Comparison of ENCODE assay signal across 10 cellular contexts in genomic region chr2:213934560-213934959, GRCh38.
A peak's percentile ranks its signal among the peaks of the same experiment; 100 is the strongest.
DNase-seq lines count a peak whose midpoint lies in the region; ATAC-seq and TF ChIP-seq lines count a peak whose summit lies in the region.
"Had no signal": no experiment of that assay in that cellular context is flagged by ENCODE, and none has a peak within 500 bp of the region (broad histone marks: within the 10 kb centered on the region; RNA-seq: fewer than 3 reads in every experiment).

No MANE protein-coding gene starts in this region.

- BruUV-seq in Caco-2 (replicated peaks; lab: Mats Ljungman, UMichigan) = no TSS peak

- H3K27ac ChIP-seq in SJCRH30 = no peak overlapping the region
- H3K27ac ChIP-seq in liver (ENCODE audit: low read depth in 1 of 2, low read length in 2 of 2) = no peak overlapping the region
- H3K27ac ChIP-seq: SJSA1 had no signal

- peak in 1 of 2 experiments; percentile 14 for DNase-seq in Caco-2
- DNase-seq in SJCRH30 = peak; percentile 6 to 46
- DNase-seq in activated effector memory CD4-positive, alpha-beta T cell treated with anti-CD3 and anti-CD28 coated beads, Interleukin-2, amount 50 U/mL, for 16 hours = no peak
- DNase-seq in effector memory CD8-positive, alpha-beta T cell = no peak
- no peak for DNase-seq in NK-92 (lab: John Stamatoyannopoulos, UW; ENCODE audit: unreplicated experiment)

- 92% methylated on average over 1 of the region's 1 CpG for WGBS in liver

- no peak overlapping the region for H3K27ac Mint-ChIP-seq in Caco-2 (ENCODE audit: unreplicated experiment)
- no peak overlapping the region for H3K27ac Mint-ChIP-seq in effector memory CD8-positive, alpha-beta T cell

- H3K4me3 Mint-ChIP-seq in Caco-2 (ENCODE audit: unreplicated experiment) = no peak overlapping the region
- no peak overlapping the region for H3K4me3 Mint-ChIP-seq in effector memory CD8-positive, alpha-beta T cell

- no peak overlapping the region for H3K9ac ChIP-seq in liver (ENCODE audit: low read depth in 1 of 2, low read length in 2 of 2)

- POLR2A ChIA-PET in Caco-2 (lab: Charles Lee) = no interaction called here

- H3K4me3 ChIP-seq in Caco-2 (ENCODE audit: low read depth, low read length) = no peak overlapping the region
- H3K4me3 ChIP-seq in SJCRH30 = no peak overlapping the region
- H3K4me3 ChIP-seq in liver (ENCODE audit: low read depth in 1 of 3, low read length in 3 of 3) = no peak overlapping the region
- H3K4me3 ChIP-seq: mucosa of descending colon, SJSA1 had no signal

- intact Hi-C loops in Caco-2 (cut with micrococcal nuclease; ENCODE audit: unreplicated experiment) = loop anchor here (1.0 kb wide), 2 partner anchors 128 to 683 kb away; no protein-coding TSS in a partner anchor

- H3K27me3 Mint-ChIP-seq in Caco-2 (ENCODE audit: insufficient read depth, unreplicated experiment) = no peaks in the 10 kb centered on the region
- peaks cover 0 to under 1% of the 10 kb centered on the region in 2 donors for H3K27me3 Mint-ChIP-seq in effector memory CD8-positive, alpha-beta T cell

- H3K9me3 Mint-ChIP-seq in Caco-2 (ENCODE audit: unreplicated experiment) = no peaks in the 10 kb centered on the region
- H3K9me3 Mint-ChIP-seq in effector memory CD8-positive, alpha-beta T cell = no peaks in the 10 kb centered on the region

- H3K4me1 Mint-ChIP-seq in Caco-2 (ENCODE audit: low read depth, unreplicated experiment) = peaks cover under 1% of the 10 kb centered on the region
- H3K4me1 Mint-ChIP-seq in effector memory CD8-positive, alpha-beta T cell (ENCODE audit: low read depth in 2 of 2) = no peaks in the 10 kb centered on the region

- H3K36me3 Mint-ChIP-seq in Caco-2 (ENCODE audit: insufficient read depth, unreplicated experiment) = no peaks in the 10 kb centered on the region
- H3K36me3 Mint-ChIP-seq in effector memory CD8-positive, alpha-beta T cell (ENCODE audit: insufficient read depth) = no peaks in the 10 kb centered on the region

- TF ChIP-seq CTCF in Caco-2 (IDR thresholded peaks at IDR 0.05; ENCODE audit: insufficient read depth in 1 of 2, low read depth in 1 of 2, low read length in 1 of 2, severe bottlenecking in 1 of 2, unreplicated experiment in 1 of 2) (peak; percentile 36 to 43), liver (IDR thresholded peaks at IDR 0.05; ENCODE audit: low read depth, low read length, missing input control) (peak; percentile 52)

- ATAC-seq in GM19043 (IDR thresholded peaks at IDR 0.05; ENCODE audit: low read depth, unreplicated experiment) (peak; percentile 93), HG03066 (IDR thresholded peaks at IDR 0.05; ENCODE audit: low read depth, unreplicated experiment) (peak; percentile 100)
- no peak for ATAC-seq in effector memory CD8-positive, alpha-beta T cell (replicated peaks)
- ATAC-seq: mucosa of descending colon had no signal

- H3K27me3 ChIP-seq in Caco-2 (replicated peaks; ENCODE audit: control insufficient read depth, insufficient read depth, low read length) (no peaks in the 10 kb centered on the region), SJCRH30 (no peaks in the 10 kb centered on the region), liver (ENCODE audit: control insufficient read depth in 4 of 4, insufficient read depth in 4 of 4, low read length in 3 of 4) (no peaks in the 10 kb centered on the region)
- H3K27me3 ChIP-seq: SJSA1 had no signal

- H3K9me3 ChIP-seq in Caco-2 (no peaks in the 10 kb centered on the region), SJCRH30 (replicated peaks) (no peaks in the 10 kb centered on the region), liver (ENCODE audit: control insufficient read depth in 4 of 4, low read length in 3 of 4) (no peaks in the 10 kb centered on the region)
- H3K9me3 ChIP-seq: mucosa of descending colon, SJSA1 had no signal

- H3K36me3 ChIP-seq in Caco-2 (ENCODE audit: control insufficient read depth, insufficient read depth, low read length) (no peaks in the 10 kb centered on the region), SJCRH30 (no peaks in the 10 kb centered on the region), liver (ENCODE audit: control insufficient read depth in 4 of 4, insufficient read depth in 3 of 4, low read depth in 1 of 4, low read length in 3 of 4) (no peaks in the 10 kb centered on the region)
- H3K36me3 ChIP-seq: SJSA1 had no signal

- peak; percentile 66 to 72 for TF ChIP-seq RAD21 in liver (IDR thresholded peaks at IDR 0.05)

- CTCF ChIA-PET in Caco-2 (lab: Charles Lee) = no interaction called here

- no peaks in the 10 kb centered on the region for H3K4me1 ChIP-seq in Caco-2
- no peaks in the 10 kb centered on the region for H3K4me1 ChIP-seq in SJCRH30
- H3K4me1 ChIP-seq in liver (ENCODE audit: control insufficient read depth in 4 of 4, insufficient read depth in 4 of 4, low read length in 3 of 4) = no peaks in the 10 kb centered on the region
- H3K4me1 ChIP-seq: SJSA1 had no signal

TF ChIP-seq in liver, 16 proteins besides CTCF, POLR2A, EP300 and RAD21:
- TF ChIP-seq, protein P1, sequence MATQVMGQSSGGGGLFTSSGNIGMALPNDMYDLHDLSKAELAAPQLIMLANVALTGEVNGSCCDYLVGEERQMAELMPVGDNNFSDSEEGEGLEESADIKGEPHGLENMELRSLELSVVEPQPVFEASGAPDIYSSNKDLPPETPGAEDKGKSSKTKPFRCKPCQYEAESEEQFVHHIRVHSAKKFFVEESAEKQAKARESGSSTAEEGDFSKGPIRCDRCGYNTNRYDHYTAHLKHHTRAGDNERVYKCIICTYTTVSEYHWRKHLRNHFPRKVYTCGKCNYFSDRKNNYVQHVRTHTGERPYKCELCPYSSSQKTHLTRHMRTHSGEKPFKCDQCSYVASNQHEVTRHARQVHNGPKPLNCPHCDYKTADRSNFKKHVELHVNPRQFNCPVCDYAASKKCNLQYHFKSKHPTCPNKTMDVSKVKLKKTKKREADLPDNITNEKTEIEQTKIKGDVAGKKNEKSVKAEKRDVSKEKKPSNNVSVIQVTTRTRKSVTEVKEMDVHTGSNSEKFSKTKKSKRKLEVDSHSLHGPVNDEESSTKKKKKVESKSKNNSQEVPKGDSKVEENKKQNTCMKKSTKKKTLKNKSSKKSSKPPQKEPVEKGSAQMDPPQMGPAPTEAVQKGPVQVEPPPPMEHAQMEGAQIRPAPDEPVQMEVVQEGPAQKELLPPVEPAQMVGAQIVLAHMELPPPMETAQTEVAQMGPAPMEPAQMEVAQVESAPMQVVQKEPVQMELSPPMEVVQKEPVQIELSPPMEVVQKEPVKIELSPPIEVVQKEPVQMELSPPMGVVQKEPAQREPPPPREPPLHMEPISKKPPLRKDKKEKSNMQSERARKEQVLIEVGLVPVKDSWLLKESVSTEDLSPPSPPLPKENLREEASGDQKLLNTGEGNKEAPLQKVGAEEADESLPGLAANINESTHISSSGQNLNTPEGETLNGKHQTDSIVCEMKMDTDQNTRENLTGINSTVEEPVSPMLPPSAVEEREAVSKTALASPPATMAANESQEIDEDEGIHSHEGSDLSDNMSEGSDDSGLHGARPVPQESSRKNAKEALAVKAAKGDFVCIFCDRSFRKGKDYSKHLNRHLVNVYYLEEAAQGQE (IDR thresholded peaks at IDR 0.05) = no peak
- no peak for TF ChIP-seq HNF4G (IDR thresholded peaks at IDR 0.05)
- TF ChIP-seq HNF4A (conservative IDR thresholded peaks at IDR 0.05) = no peak
- TF ChIP-seq YY1 (IDR thresholded peaks at IDR 0.05) = no peak
- TF ChIP-seq EGR1 (IDR thresholded peaks at IDR 0.05; ENCODE audit: low read depth in 2 of 2) = no peak
- no peak for TF ChIP-seq ATF3 (IDR thresholded peaks at IDR 0.05)
- no peak for TF ChIP-seq FOXA2 (IDR thresholded peaks at IDR 0.05)
- no peak for TF ChIP-seq GABPA (IDR thresholded peaks at IDR 0.05 in 1 of 2, conservative IDR thresholded peaks at IDR 0.05 in 1 of 2)
- TF ChIP-seq MAX (IDR thresholded peaks at IDR 0.05) = no peak
- no peak for TF ChIP-seq JUND (IDR thresholded peaks at IDR 0.05)
- no peak for TF ChIP-seq NR2F2 (IDR thresholded peaks at IDR 0.05)
- TF ChIP-seq TAF1 (conservative IDR thresholded peaks at IDR 0.05) = no peak

Comparison
In these comparisons a context has a peak if more than half of its experiments do, and no peak if none do; other contexts are left out.
1. DNase-seq: peak in SJCRH30 (2 of 2); none in activated effector memory CD4-positive, alpha-beta T cell treated with anti-CD3 and anti-CD28 coated beads, Interleukin-2, amount 50 U/mL, for 16 hours (single experiment), effector memory CD8-positive, alpha-beta T cell (0 of 3) and NK-92 (single experiment).